ENCODE assay signal across 1 cellular context in genomic region chr9:128456613-128457061, GRCh38.
TF ChIP-seq lines count a peak whose summit lies in the region.

No MANE protein-coding gene starts in this region.

TF ChIP-seq in IMR-90, 13 proteins besides CTCF, POLR2A, EP300 and RAD21 (continued from another document):
- TF ChIP-seq, protein P1, sequence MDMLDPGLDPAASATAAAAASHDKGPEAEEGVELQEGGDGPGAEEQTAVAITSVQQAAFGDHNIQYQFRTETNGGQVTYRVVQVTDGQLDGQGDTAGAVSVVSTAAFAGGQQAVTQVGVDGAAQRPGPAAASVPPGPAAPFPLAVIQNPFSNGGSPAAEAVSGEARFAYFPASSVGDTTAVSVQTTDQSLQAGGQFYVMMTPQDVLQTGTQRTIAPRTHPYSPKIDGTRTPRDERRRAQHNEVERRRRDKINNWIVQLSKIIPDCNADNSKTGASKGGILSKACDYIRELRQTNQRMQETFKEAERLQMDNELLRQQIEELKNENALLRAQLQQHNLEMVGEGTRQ (IDR thresholded peaks at IDR 0.05; ENCODE audit: low read depth, low read length), result peak; percentile 60
- TF ChIP-seq, protein P2, sequence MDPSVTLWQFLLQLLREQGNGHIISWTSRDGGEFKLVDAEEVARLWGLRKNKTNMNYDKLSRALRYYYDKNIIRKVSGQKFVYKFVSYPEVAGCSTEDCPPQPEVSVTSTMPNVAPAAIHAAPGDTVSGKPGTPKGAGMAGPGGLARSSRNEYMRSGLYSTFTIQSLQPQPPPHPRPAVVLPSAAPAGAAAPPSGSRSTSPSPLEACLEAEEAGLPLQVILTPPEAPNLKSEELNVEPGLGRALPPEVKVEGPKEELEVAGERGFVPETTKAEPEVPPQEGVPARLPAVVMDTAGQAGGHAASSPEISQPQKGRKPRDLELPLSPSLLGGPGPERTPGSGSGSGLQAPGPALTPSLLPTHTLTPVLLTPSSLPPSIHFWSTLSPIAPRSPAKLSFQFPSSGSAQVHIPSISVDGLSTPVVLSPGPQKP (IDR thresholded peaks at IDR 0.05; ENCODE audit: borderline replicate concordance, low read depth, low read length), result no peak
- TF ChIP-seq SMC3 (IDR thresholded peaks at IDR 0.05; ENCODE audit: low read depth, low read length) (no peak), MXI1 (IDR thresholded peaks at IDR 0.05; ENCODE audit: borderline replicate concordance, low read depth, low read length) (peak; percentile 52; the same call in 1 of the 2 replicates), FOS (IDR thresholded peaks at IDR 0.05; ENCODE audit: low read depth, low read length) (no peak), BHLHE40 (IDR thresholded peaks at IDR 0.05; ENCODE audit: low read depth, low read length) (no peak), RFX5 (IDR thresholded peaks at IDR 0.05; ENCODE audit: low read depth, low read length) (no peak), MAZ (IDR thresholded peaks at IDR 0.05; ENCODE audit: borderline replicate concordance, low read depth, low read length) (peak; percentile 46), RCOR1 (IDR thresholded peaks at IDR 0.05; ENCODE audit: insufficient replicate concordance, low read length) (no peak), CHD1 (IDR thresholded peaks at IDR 0.05; ENCODE audit: low read depth, low read length) (no peak), CEBPB (IDR thresholded peaks at IDR 0.05; ENCODE audit: low read depth, low read length) (no peak)
